8 cellular contexts compared by ENCODE assay signal in the genomic region with DNA sequence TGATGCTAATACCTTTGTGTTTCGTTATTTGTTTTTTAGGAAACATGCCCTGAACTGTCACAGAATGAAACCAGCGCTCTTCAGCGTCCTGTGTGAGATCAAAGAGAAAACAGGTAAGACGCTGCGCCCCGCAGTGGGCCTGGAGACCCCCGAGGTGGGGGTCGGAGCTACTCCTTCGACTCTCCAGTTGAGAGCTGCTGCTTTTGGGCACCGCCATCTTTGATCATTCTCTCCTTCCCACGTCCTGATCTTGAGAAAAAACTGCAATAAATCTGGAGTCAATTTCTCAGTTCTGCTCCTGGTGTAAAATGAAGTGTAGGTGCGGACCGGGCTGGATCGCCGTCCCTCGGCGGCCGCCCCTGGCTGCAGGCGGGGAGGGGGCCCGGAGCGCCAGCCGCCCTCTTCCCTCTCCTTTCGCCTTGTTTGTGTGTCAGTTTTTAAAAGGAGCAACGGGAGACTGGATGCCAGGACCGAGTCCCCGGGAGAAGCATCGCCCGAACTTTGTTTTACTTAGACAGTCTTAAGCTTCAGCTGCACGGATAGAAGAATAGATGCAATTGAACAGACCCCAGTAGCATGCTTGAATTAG.
DNase-seq lines count a peak whose midpoint lies in the region; ATAC-seq lines count a peak whose summit lies in the region.

No MANE protein-coding gene starts in this region.

- no peak for ATAC-seq in GM21529 (IDR thresholded peaks at IDR 0.05; ENCODE audit: unreplicated experiment)

- H3K27me3 ChIP-seq in mucosa of stomach (ENCODE audit: control insufficient read depth, insufficient read depth, low read length): no peaks in the 10 kb centered on the region

- H3K9me3 ChIP-seq in mucosa of stomach (ENCODE audit: control insufficient read depth, low read length): no peaks in the 10 kb centered on the region

- peak; percentile 38 for DNase-seq in ELR (ENCODE audit: low read depth)
- DNase-seq in NCI-H69 (lab: John Stamatoyannopoulos, UW): peak; percentile 77
- peak; percentile 51 for DNase-seq in ecto neural progenitor cell (ENCODE audit: low spot score)
- no peak for DNase-seq in RPMI8226
- DNase-seq in NCI-H510A treated with DMSO at 0.1 percent for 48 hours (lab: John Stamatoyannopoulos, UW): no peak
- DNase-seq in effector CD4-positive, alpha-beta T cell: no peak

- no peaks in the 10 kb centered on the region for H3K36me3 ChIP-seq in mucosa of stomach (ENCODE audit: control insufficient read depth, insufficient read depth, low read length)

- H3K4me1 ChIP-seq in mucosa of stomach (ENCODE audit: control insufficient read depth, insufficient read depth, low read length): peaks cover 10% of the 10 kb centered on the region

- peak overlapping the region; percentile 74 for H3K9ac ChIP-seq in mucosa of stomach (ENCODE audit: low read length)

- H3K4me3 ChIP-seq in mucosa of stomach (ENCODE audit: low read length): peak overlapping the region; percentile 63

Comparison
In these comparisons a context has a peak if more than half of its experiments do, and no peak if none do; other contexts are left out.
1. DNase-seq: peak in ELR (single experiment), NCI-H69 (single experiment) and ecto neural progenitor cell (single experiment); none in RPMI8226 (single experiment), NCI-H510A treated with DMSO at 0.1 percent for 48 hours (single experiment) and effector CD4-positive, alpha-beta T cell (single experiment).